In the genomic region with DNA sequence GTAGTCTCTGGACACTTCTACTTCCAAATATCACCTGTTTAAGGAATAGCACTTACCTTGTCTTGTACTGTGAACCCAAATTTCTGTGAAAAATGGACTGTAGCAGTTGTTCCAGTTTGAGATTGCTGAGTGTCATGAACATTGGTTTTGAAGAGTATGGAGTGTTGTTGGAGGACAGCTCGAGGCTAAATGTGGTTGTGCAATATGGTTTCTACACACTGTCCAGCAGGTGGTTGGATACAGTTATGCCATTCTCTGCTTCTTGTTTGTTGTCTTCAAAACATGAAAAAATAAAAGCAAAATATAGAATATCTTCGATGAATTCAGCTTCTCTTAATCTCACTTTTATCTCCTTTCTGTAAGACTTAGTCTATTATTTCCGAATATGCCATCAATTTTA, we compare ENCODE assay signal across 18 cellular contexts.
"Had no signal": no experiment of that assay in that cellular context is flagged by ENCODE, and none has a peak within 500 bp of the region (broad histone marks: within the 10 kb centered on the region; RNA-seq: fewer than 3 reads in every experiment).

No MANE protein-coding gene starts in this region.

- H3K4me1 Mint-ChIP-seq: activated CD8-positive, alpha-beta memory T cell treated with anti-CD3 and anti-CD28 coated beads, Interleukin-2, amount 10 ng/mL, durations not matched to agents 7 days and 5 days had no signal

- H3K27me3 ChIP-seq: colonic mucosa, esophagus squamous epithelium, upper lobe of left lung had no signal

- FAIRE-seq: endometrium had no signal

- H3K36me3 Mint-ChIP-seq: activated CD4-positive, alpha-beta memory T cell treated with anti-CD3 and anti-CD28 coated beads for 36 hours; activated CD8-positive, alpha-beta memory T cell treated with anti-CD3 and anti-CD28 coated beads, Interleukin-2, amount 10 ng/mL, durations not matched to agents 7 days and 5 days had no signal

- H3K4me3 Mint-ChIP-seq: activated CD4-positive, alpha-beta memory T cell treated with anti-CD3 and anti-CD28 coated beads for 36 hours; activated CD8-positive, alpha-beta memory T cell treated with anti-CD3 and anti-CD28 coated beads, Interleukin-2, amount 10 ng/mL, durations not matched to agents 7 days and 5 days; nephron progenitor cell had no signal

- H3K36me3 ChIP-seq: colonic mucosa, esophagus squamous epithelium, upper lobe of left lung had no signal

- DNase-seq: activated CD4-positive, alpha-beta memory T cell treated with anti-CD3 and anti-CD28 coated beads for 36 hours; activated CD8-positive, alpha-beta memory T cell treated with anti-CD3 and anti-CD28 coated beads, Interleukin-2, amount 10 ng/mL, durations not matched to agents 7 days and 5 days; activated naive CD4-positive, alpha-beta T cell treated with anti-CD3 and anti-CD28 coated beads, Interleukin-2, amount 50 U/mL, for 16 hours; activated T-cell treated with anti-CD3 and anti-CD28 coated beads, Interleukin-2, amount 50 U/mL, for 1 hour; amniotic stem cell; caudate nucleus; colonic mucosa; esophagus squamous epithelium; foreskin melanocyte; kidney glomerular epithelial cell; nephron progenitor cell; occipital lobe; stimulated activated CD4-positive, alpha-beta T cell treated with anti-CD3 and anti-CD28 coated beads, Interleukin-4, amount 100 ng/mL, for 24 hours; stimulated activated naive CD4-positive, alpha-beta T cell treated with Interleukin-2 at 50 U/mL for 16 hours; upper lobe of left lung had no signal

- H3K4me1 ChIP-seq: colonic mucosa had no signal

- H3K27ac Mint-ChIP-seq: activated CD4-positive, alpha-beta memory T cell treated with anti-CD3 and anti-CD28 coated beads for 36 hours; activated CD8-positive, alpha-beta memory T cell treated with anti-CD3 and anti-CD28 coated beads, Interleukin-2, amount 10 ng/mL, durations not matched to agents 7 days and 5 days; nephron progenitor cell had no signal

- H3K4me3 ChIP-seq: colonic mucosa, esophagus squamous epithelium, skin epidermis, upper lobe of left lung had no signal

- H3K27ac ChIP-seq: colonic mucosa, esophagus squamous epithelium, upper lobe of left lung, VCaP had no signal

- H3K9me3 Mint-ChIP-seq: activated CD4-positive, alpha-beta memory T cell treated with anti-CD3 and anti-CD28 coated beads for 36 hours; nephron progenitor cell had no signal

- H3K9me3 ChIP-seq: colonic mucosa, esophagus squamous epithelium, upper lobe of left lung had no signal
